Comparison of ENCODE assay signal across 1 cellular context in the genomic region with DNA sequence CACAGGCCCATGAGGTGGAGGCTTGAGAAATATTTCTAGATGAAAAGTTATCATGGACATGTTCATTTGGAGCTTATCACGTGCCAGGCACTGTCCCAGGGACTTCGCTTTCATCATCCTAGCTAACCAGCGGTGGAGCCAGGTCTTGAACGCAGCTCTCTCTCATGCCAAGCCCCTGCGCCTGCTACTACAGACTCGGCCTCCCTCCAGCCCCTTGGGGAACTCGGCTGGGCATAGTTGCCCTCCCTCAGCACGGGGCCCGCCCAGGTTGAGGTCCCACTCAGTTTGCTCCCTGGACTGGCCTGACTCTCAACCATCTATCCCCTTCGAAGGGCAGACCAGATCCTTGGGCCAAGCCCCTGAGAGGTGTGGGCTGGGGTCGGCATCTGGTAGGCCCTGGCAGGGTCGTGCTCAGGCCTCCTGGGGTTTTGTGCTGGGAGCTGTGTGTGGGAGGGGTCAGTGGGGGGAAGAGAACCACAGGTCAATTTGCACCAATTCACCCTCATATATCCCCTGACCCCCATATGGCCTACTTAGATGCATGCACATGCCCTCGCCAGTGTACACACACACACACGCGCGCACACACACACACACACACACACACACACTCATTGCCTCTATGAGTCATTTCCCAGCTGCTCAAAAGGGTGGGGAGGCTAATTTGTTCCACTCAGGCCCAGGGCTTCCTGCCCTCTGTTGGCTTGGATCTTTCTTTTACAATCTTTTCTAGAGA.
TF ChIP-seq lines count a peak whose summit lies in the region.

No MANE protein-coding gene starts in this region.

TF ChIP-seq in K562, 482 proteins besides CTCF, POLR2A, EP300 and RAD21 (continued from another document and continues in another):
- 0 out of 2 replicates have a peak, but pooled peaks have one; percentile 45 for TF ChIP-seq MGA (IDR thresholded peaks at IDR 0.05)
- no peak for TF ChIP-seq SRF (CRISPR knock-in tag; IDR thresholded peaks at IDR 0.05)
- TF ChIP-seq, protein P1, sequence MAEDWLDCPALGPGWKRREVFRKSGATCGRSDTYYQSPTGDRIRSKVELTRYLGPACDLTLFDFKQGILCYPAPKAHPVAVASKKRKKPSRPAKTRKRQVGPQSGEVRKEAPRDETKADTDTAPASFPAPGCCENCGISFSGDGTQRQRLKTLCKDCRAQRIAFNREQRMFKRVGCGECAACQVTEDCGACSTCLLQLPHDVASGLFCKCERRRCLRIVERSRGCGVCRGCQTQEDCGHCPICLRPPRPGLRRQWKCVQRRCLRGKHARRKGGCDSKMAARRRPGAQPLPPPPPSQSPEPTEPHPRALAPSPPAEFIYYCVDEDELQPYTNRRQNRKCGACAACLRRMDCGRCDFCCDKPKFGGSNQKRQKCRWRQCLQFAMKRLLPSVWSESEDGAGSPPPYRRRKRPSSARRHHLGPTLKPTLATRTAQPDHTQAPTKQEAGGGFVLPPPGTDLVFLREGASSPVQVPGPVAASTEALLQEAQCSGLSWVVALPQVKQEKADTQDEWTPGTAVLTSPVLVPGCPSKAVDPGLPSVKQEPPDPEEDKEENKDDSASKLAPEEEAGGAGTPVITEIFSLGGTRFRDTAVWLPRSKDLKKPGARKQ (CRISPR knock-in tag; IDR thresholded peaks at IDR 0.05): no peak
- no peak for TF ChIP-seq ZSCAN29 (IDR thresholded peaks at IDR 0.05)
- TF ChIP-seq, protein P2, sequence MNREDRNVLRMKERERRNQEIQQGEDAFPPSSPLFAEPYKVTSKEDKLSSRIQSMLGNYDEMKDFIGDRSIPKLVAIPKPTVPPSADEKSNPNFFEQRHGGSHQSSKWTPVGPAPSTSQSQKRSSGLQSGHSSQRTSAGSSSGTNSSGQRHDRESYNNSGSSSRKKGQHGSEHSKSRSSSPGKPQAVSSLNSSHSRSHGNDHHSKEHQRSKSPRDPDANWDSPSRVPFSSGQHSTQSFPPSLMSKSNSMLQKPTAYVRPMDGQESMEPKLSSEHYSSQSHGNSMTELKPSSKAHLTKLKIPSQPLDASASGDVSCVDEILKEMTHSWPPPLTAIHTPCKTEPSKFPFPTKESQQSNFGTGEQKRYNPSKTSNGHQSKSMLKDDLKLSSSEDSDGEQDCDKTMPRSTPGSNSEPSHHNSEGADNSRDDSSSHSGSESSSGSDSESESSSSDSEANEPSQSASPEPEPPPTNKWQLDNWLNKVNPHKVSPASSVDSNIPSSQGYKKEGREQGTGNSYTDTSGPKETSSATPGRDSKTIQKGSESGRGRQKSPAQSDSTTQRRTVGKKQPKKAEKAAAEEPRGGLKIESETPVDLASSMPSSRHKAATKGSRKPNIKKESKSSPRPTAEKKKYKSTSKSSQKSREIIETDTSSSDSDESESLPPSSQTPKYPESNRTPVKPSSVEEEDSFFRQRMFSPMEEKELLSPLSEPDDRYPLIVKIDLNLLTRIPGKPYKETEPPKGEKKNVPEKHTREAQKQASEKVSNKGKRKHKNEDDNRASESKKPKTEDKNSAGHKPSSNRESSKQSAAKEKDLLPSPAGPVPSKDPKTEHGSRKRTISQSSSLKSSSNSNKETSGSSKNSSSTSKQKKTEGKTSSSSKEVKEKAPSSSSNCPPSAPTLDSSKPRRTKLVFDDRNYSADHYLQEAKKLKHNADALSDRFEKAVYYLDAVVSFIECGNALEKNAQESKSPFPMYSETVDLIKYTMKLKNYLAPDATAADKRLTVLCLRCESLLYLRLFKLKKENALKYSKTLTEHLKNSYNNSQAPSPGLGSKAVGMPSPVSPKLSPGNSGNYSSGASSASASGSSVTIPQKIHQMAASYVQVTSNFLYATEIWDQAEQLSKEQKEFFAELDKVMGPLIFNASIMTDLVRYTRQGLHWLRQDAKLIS (CRISPR knock-in tag; IDR thresholded peaks at IDR 0.05): no peak
- no peak for TF ChIP-seq SREBF2 (CRISPR knock-in tag; IDR thresholded peaks at IDR 0.05)
- no peak for TF ChIP-seq MEIS2 (IDR thresholded peaks at IDR 0.05; ENCODE audit: partially characterized antibody)
- TF ChIP-seq SMAD4 (CRISPR knock-in tag; conservative IDR thresholded peaks at IDR 0.05): no peak
- no peak for TF ChIP-seq SLC30A9 (CRISPR knock-in tag; IDR thresholded peaks at IDR 0.05)
- no peak for TF ChIP-seq ZNF263 (CRISPR knock-in tag; IDR thresholded peaks at IDR 0.05; ENCODE audit: borderline replicate concordance)
- no peak for TF ChIP-seq STAT6 (CRISPR knock-in tag; IDR thresholded peaks at IDR 0.05)
- no peak for TF ChIP-seq EZH2 (IDR thresholded peaks at IDR 0.05; ENCODE audit: borderline replicate concordance, low read depth, low read length)
- no peak for TF ChIP-seq CREB1 (IDR thresholded peaks at IDR 0.05)
- TF ChIP-seq CREB1 (CRISPR knock-in tag; IDR thresholded peaks at IDR 0.05): no peak
- no peak for TF ChIP-seq SRSF7 (optimal IDR thresholded peaks at IDR 0.05; ENCODE audit: low read depth, low read length)
- TF ChIP-seq CHAMP1 (IDR thresholded peaks at IDR 0.05): no peak
- TF ChIP-seq MAFK (IDR thresholded peaks at IDR 0.05; ENCODE audit: low read length): no peak
- TF ChIP-seq, protein P3, sequence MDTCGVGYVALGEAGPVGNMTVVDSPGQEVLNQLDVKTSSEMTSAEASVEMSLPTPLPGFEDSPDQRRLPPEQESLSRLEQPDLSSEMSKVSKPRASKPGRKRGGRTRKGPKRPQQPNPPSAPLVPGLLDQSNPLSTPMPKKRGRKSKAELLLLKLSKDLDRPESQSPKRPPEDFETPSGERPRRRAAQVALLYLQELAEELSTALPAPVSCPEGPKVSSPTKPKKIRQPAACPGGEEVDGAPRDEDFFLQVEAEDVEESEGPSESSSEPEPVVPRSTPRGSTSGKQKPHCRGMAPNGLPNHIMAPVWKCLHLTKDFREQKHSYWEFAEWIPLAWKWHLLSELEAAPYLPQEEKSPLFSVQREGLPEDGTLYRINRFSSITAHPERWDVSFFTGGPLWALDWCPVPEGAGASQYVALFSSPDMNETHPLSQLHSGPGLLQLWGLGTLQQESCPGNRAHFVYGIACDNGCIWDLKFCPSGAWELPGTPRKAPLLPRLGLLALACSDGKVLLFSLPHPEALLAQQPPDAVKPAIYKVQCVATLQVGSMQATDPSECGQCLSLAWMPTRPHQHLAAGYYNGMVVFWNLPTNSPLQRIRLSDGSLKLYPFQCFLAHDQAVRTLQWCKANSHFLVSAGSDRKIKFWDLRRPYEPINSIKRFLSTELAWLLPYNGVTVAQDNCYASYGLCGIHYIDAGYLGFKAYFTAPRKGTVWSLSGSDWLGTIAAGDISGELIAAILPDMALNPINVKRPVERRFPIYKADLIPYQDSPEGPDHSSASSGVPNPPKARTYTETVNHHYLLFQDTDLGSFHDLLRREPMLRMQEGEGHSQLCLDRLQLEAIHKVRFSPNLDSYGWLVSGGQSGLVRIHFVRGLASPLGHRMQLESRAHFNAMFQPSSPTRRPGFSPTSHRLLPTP (IDR thresholded peaks at IDR 0.05; ENCODE audit: borderline replicate concordance, extremely low read depth, insufficient read length): no peak
- TF ChIP-seq ZNF274 (IDR thresholded peaks at IDR 0.05; ENCODE audit: borderline replicate concordance, low read depth, low read length): no peak
- no peak for TF ChIP-seq BRCA1 (IDR thresholded peaks at IDR 0.05)
- no peak for TF ChIP-seq BRCA1 (CRISPR knock-in tag; IDR thresholded peaks at IDR 0.05)
- no peak for TF ChIP-seq RFX5 (IDR thresholded peaks at IDR 0.05; ENCODE audit: low read depth, low read length)
- TF ChIP-seq KDM4B (IDR thresholded peaks at IDR 0.05; ENCODE audit: borderline replicate concordance in 2 of 2, low read depth in 1 of 2): no peak
- TF ChIP-seq NBN (IDR thresholded peaks at IDR 0.05; ENCODE audit: low read depth): peak; percentile 33; the same call in 1 of the 2 replicates
- no peak for TF ChIP-seq STAT5B (CRISPR knock-in tag; IDR thresholded peaks at IDR 0.05)
- no peak for TF ChIP-seq RBM15 (IDR thresholded peaks at IDR 0.05; ENCODE audit: insufficient read depth, low read length)
